Comparison of ENCODE assay signal across 28 cellular contexts in genomic region chr7:36109013-36109627, GRCh38. TPM values are rescaled to one million over a fixed set of nuclear protein-coding genes. Genes with fewer than 3 reads are reported as not detected.
DNase-seq lines count a peak whose midpoint lies in the region; ATAC-seq and TF ChIP-seq lines count a peak whose summit lies in the region.
"Had no signal": no experiment of that assay in that cellular context is flagged by ENCODE, and none has a peak within 500 bp of the region (broad histone marks: within the 10 kb centered on the region; RNA-seq: fewer than 3 reads in every experiment).

No MANE protein-coding gene starts in this region.

- H3K9me3 ChIP-seq in WERI-Rb-1 (ENCODE audit: severe bottlenecking) (no peaks in the 10 kb centered on the region), adrenal gland (replicated peaks in 1 of 3) (no peaks in the 10 kb centered on the region)
- H3K9me3 ChIP-seq: right lobe of liver, SK-N-SH, tibial artery had no signal

- H3K27ac Mint-ChIP-seq in stimulated activated effector memory CD8-positive, alpha-beta T cell treated with anti-CD3 and anti-CD28 coated beads, Interleukin-12 subunit alpha, Interleukin-12 subunit beta, amount 100 ng/mL, for 72 hours = no peak overlapping the region
- H3K27ac Mint-ChIP-seq in T-helper 2 cell treated with Interferon-gamma antibody and Interleukin-4, amounts not matched to agents 5 μg/mL and 100 μg/mL, for 36 hours = no peak overlapping the region
- H3K27ac Mint-ChIP-seq: activated CD4-positive, alpha-beta T cell treated with anti-CD3 and anti-CD28 coated beads, Interleukin-2, amount 10 ng/mL, durations not matched to agents 7 days and 5 days; natural killer cell; stimulated activated naive CD8-positive, alpha-beta T cell treated with anti-CD3 and anti-CD28 coated beads, Interleukin-15, Interleukin-2, amounts not matched to agents 100 ng/mL and 50 ng/mL, for 24 hours had no signal

- no peak overlapping the region for H3K4me3 ChIP-seq in WERI-Rb-1 (ENCODE audit: low read depth, low read length)
- no peak overlapping the region for H3K4me3 ChIP-seq in adrenal gland
- H3K4me3 ChIP-seq: right lobe of liver, tibial artery had no signal

- TF ChIP-seq CTCF in WERI-Rb-1 (IDR thresholded peaks at IDR 0.05; ENCODE audit: low read depth, low read length) (no peak), adrenal gland (IDR thresholded peaks at IDR 0.05) (no peak)

- DNase-seq in NCI-H1417 (lab: John Stamatoyannopoulos, UW) = peak in 2 of 3 experiments; percentile 56 to 71
- DNase-seq in NCI-H1417 treated with DMSO at 0.1 percent for 48 hours (lab: John Stamatoyannopoulos, UW) = no peak
- DNase-seq in NCI-H2029 treated with DMSO at 0.1 percent for 48 hours (lab: John Stamatoyannopoulos, UW) = peak; percentile 60
- DNase-seq in WERI-Rb-1 = peak; percentile 33
- DNase-seq in stimulated activated effector memory CD8-positive, alpha-beta T cell treated with anti-CD3 and anti-CD28 coated beads, Interleukin-12 subunit alpha, Interleukin-12 subunit beta, amount 100 ng/mL, for 72 hours (ENCODE audit: low spot score in 2 of 2) = no peak
- no peak for DNase-seq in T-helper 2 cell treated with Interferon-gamma antibody and Interleukin-4, amounts not matched to agents 5 μg/mL and 100 μg/mL, for 36 hours (ENCODE audit: low spot score)
- DNase-seq in adrenal gland = no peak
- DNase-seq: 8988T; activated CD4-positive, alpha-beta T cell treated with anti-CD3 and anti-CD28 coated beads, Interleukin-2, amount 10 ng/mL, durations not matched to agents 7 days and 5 days; activated naive CD4-positive, alpha-beta T cell treated with anti-CD3 and anti-CD28 coated beads, Interleukin-2, amount 50 U/mL, for 16 hours; aorta; CD8-positive, alpha-beta memory T cell; cortex of kidney; DND-41; left ventricle myocardium superior; natural killer cell; NCI-H187; NCI-H526; right lobe of liver; SK-N-SH; stimulated activated CD4-positive, alpha-beta T cell treated with anti-CD3 and anti-CD28 coated beads, Interleukin-12 subunit alpha, Interleukin-12 subunit beta, amount 100 ng/mL, for 4 hours; stimulated activated CD4-positive, alpha-beta T cell treated with anti-CD3 and anti-CD28 coated beads, Interleukin-4, amount 100 ng/mL, for 24 hours; T-helper 2 cell; tibial artery had no signal

- no peak overlapping the region for H3K27ac ChIP-seq in WERI-Rb-1
- no peak overlapping the region for H3K27ac ChIP-seq in adrenal gland
- H3K27ac ChIP-seq: KMS-11, parathyroid adenoma, right lobe of liver, tibial artery had no signal

- H3K27me3 Mint-ChIP-seq in T-helper 2 cell treated with Interferon-gamma antibody and Interleukin-4, amounts not matched to agents 5 μg/mL and 100 μg/mL, for 36 hours (ENCODE audit: low read depth) = peaks cover 10% of the 10 kb centered on the region

- H3K4me1 Mint-ChIP-seq in stimulated activated effector memory CD8-positive, alpha-beta T cell treated with anti-CD3 and anti-CD28 coated beads, Interleukin-12 subunit alpha, Interleukin-12 subunit beta, amount 100 ng/mL, for 72 hours = peaks cover 5% of the 10 kb centered on the region
- H3K4me1 Mint-ChIP-seq in T-helper 2 cell treated with Interferon-gamma antibody and Interleukin-4, amounts not matched to agents 5 μg/mL and 100 μg/mL, for 36 hours (ENCODE audit: low read depth) = no peaks in the 10 kb centered on the region
- H3K4me1 Mint-ChIP-seq: activated CD4-positive, alpha-beta T cell treated with anti-CD3 and anti-CD28 coated beads, Interleukin-2, amount 10 ng/mL, durations not matched to agents 7 days and 5 days; CD8-positive, alpha-beta memory T cell; natural killer cell had no signal

- no peaks in the 10 kb centered on the region for H3K9me3 Mint-ChIP-seq in stimulated activated effector memory CD8-positive, alpha-beta T cell treated with anti-CD3 and anti-CD28 coated beads, Interleukin-12 subunit alpha, Interleukin-12 subunit beta, amount 100 ng/mL, for 72 hours
- H3K9me3 Mint-ChIP-seq in T-helper 2 cell treated with Interferon-gamma antibody and Interleukin-4, amounts not matched to agents 5 μg/mL and 100 μg/mL, for 36 hours = peaks cover 8% of the 10 kb centered on the region
- H3K9me3 Mint-ChIP-seq: CD8-positive, alpha-beta memory T cell; natural killer cell; stimulated activated naive CD8-positive, alpha-beta T cell treated with anti-CD3 and anti-CD28 coated beads, Interleukin-15, Interleukin-2, amounts not matched to agents 100 ng/mL and 50 ng/mL, for 24 hours had no signal

- no peak for TF ChIP-seq POLR2A in adrenal gland (IDR thresholded peaks at IDR 0.05)

- H3K27me3 ChIP-seq in WERI-Rb-1 (ENCODE audit: insufficient read depth, low read depth, severe bottlenecking) (no peaks in the 10 kb centered on the region), adrenal gland (no peaks in the 10 kb centered on the region)
- H3K27me3 ChIP-seq: right lobe of liver, tibial artery had no signal

- no peaks in the 10 kb centered on the region for H3K36me3 Mint-ChIP-seq in stimulated activated effector memory CD8-positive, alpha-beta T cell treated with anti-CD3 and anti-CD28 coated beads, Interleukin-12 subunit alpha, Interleukin-12 subunit beta, amount 100 ng/mL, for 72 hours
- H3K36me3 Mint-ChIP-seq in T-helper 2 cell treated with Interferon-gamma antibody and Interleukin-4, amounts not matched to agents 5 μg/mL and 100 μg/mL, for 36 hours (ENCODE audit: low read depth) = peaks cover 1% of the 10 kb centered on the region
- H3K36me3 Mint-ChIP-seq: CD8-positive, alpha-beta memory T cell; natural killer cell had no signal

- WGBS in adrenal gland, 4 donors = 77 to 95% (median 86%) methylated on average over 6 of the region's 6 CpGs

- H3K36me3 ChIP-seq in WERI-Rb-1 (no peaks in the 10 kb centered on the region), adrenal gland (replicated peaks in 1 of 2) (no peaks in the 10 kb centered on the region)
- H3K36me3 ChIP-seq: right lobe of liver, tibial artery had no signal

- intact Hi-C loops in adrenal gland (cut with DNase I) = no loop called here

- no peak overlapping the region for H3K4me3 Mint-ChIP-seq in stimulated activated effector memory CD8-positive, alpha-beta T cell treated with anti-CD3 and anti-CD28 coated beads, Interleukin-12 subunit alpha, Interleukin-12 subunit beta, amount 100 ng/mL, for 72 hours
- no peak overlapping the region for H3K4me3 Mint-ChIP-seq in T-helper 2 cell treated with Interferon-gamma antibody and Interleukin-4, amounts not matched to agents 5 μg/mL and 100 μg/mL, for 36 hours
- H3K4me3 Mint-ChIP-seq: activated CD4-positive, alpha-beta T cell treated with anti-CD3 and anti-CD28 coated beads, Interleukin-2, amount 10 ng/mL, durations not matched to agents 7 days and 5 days; CD8-positive, alpha-beta memory T cell; natural killer cell; stimulated activated naive CD8-positive, alpha-beta T cell treated with anti-CD3 and anti-CD28 coated beads, Interleukin-15, Interleukin-2, amounts not matched to agents 100 ng/mL and 50 ng/mL, for 24 hours had no signal

- no peaks in the 10 kb centered on the region for H3K4me1 ChIP-seq in adrenal gland (replicated peaks in 1 of 2)
- H3K4me1 ChIP-seq: parathyroid adenoma, tibial artery had no signal

- ATAC-seq in stimulated activated effector memory CD8-positive, alpha-beta T cell treated with anti-CD3 and anti-CD28 coated beads, Interleukin-12 subunit alpha, Interleukin-12 subunit beta, amount 100 ng/mL, for 72 hours = peak; percentile 24
- no peak for ATAC-seq in HG03025 (IDR thresholded peaks at IDR 0.05; ENCODE audit: low FRiP score, unreplicated experiment)
- ATAC-seq: left ventricle myocardium superior, natural killer cell, right lobe of liver had no signal

RNA-seq across cellular contexts. Expression of gene EEPD1, which starts 43.9 kb away (rescaled TPM):
- total RNA-seq in adrenal gland = 10 to 100 TPM in 3 of 8 donors, 1 to 10 TPM in 5; 7.4 to 14.5 (median 8.3) TPM
- 10 to 100 TPM; 10.1 to 29.0 (median 19.2) TPM for polyA plus RNA-seq in adrenal gland

Comparison
In these comparisons a context has a peak if more than half of its experiments do, and no peak if none do; other contexts are left out.
1. DNase-seq: peak in NCI-H1417 (2 of 3), NCI-H2029 treated with DMSO at 0.1 percent for 48 hours (single experiment) and WERI-Rb-1 (single experiment); none in NCI-H1417 treated with DMSO at 0.1 percent for 48 hours (single experiment), stimulated activated effector memory CD8-positive, alpha-beta T cell treated with anti-CD3 and anti-CD28 coated beads, Interleukin-12 subunit alpha, Interleukin-12 subunit beta, amount 100 ng/mL, for 72 hours (0 of 2), T-helper 2 cell treated with Interferon-gamma antibody and Interleukin-4, amounts not matched to agents 5 μg/mL and 100 μg/mL, for 36 hours (single experiment) and adrenal gland (0 of 7).